11 cellular contexts compared by ENCODE assay signal in genomic region chr1:246219508-246220030, GRCh38.
DNase-seq lines count a peak whose midpoint lies in the region; ATAC-seq, FAIRE-seq and TF ChIP-seq lines count a peak whose summit lies in the region.
"Had no signal": no experiment of that assay in that cellular context is flagged by ENCODE, and none has a peak within 500 bp of the region (broad histone marks: within the 10 kb centered on the region; RNA-seq: fewer than 3 reads in every experiment).

No MANE protein-coding gene starts in this region.

- ATAC-seq in GM21576 (IDR thresholded peaks at IDR 0.05; ENCODE audit: unreplicated experiment) (peak; percentile 48), K562 (no peak), gastroesophageal sphincter (no peak)

- no TSS peak for BruUV-seq in K562 (replicated peaks; lab: Mats Ljungman, UMichigan)

- TF ChIP-seq EP300 in K562 (IDR thresholded peaks at IDR 0.05; ENCODE audit: low read length) (no peak), gastroesophageal sphincter (IDR thresholded peaks at IDR 0.05) (no peak)

- no peak overlapping the region for H3K4me3 ChIP-seq in K562
- H3K4me3 ChIP-seq in effector memory CD4-positive, alpha-beta T cell (ENCODE audit: insufficient read depth, low read depth, low read length, poor library complexity, severe bottlenecking) = no peak overlapping the region
- no peak overlapping the region for H3K4me3 ChIP-seq in gastroesophageal sphincter
- no peak overlapping the region for H3K4me3 ChIP-seq in Peyer's patch

- CTCF ChIA-PET in K562 (lab: Yijun Ruan, JAX; ENCODE audit: low intra/inter-chr PET ratio) = no interaction called here

- H2AFZ ChIP-seq in K562 (ENCODE audit: low read depth, low read length) = no peak overlapping the region

- no peak overlapping the region for H3K9ac ChIP-seq in K562 (ENCODE audit: insufficient read depth in 1 of 2, low read depth in 2 of 2, low read length in 2 of 2)

- no peaks in the 10 kb centered on the region for H3K79me2 ChIP-seq in K562 (ENCODE audit: control insufficient read depth, insufficient read depth, low read length)

- H3K9me1 ChIP-seq in K562 (ENCODE audit: control insufficient read depth, insufficient read depth, low read length) = no peaks in the 10 kb centered on the region

- TF ChIP-seq RAD21 in K562 (CRISPR knock-in tag; conservative IDR thresholded peaks at IDR 0.05 in 1 of 2, IDR thresholded peaks at IDR 0.05 in 1 of 2) = no peak

- H3K27ac ChIP-seq in K562 (ENCODE audit: extremely low read depth, low read depth, low read length) (no peak overlapping the region), gastroesophageal sphincter (no peak overlapping the region), Peyer's patch (no peak overlapping the region)
- H3K27ac ChIP-seq in effector memory CD4-positive, alpha-beta T cell (ENCODE audit: insufficient read depth, low read length, poor library complexity, severe bottlenecking) = no peak overlapping the region

- no peak for TF ChIP-seq POLR2A in K562 (conservative IDR thresholded peaks at IDR 0.05)
- no peak for TF ChIP-seq POLR2A in gastroesophageal sphincter (IDR thresholded peaks at IDR 0.05)
- TF ChIP-seq POLR2A in Peyer's patch (IDR thresholded peaks at IDR 0.05) = no peak

- H3K4me1 ChIP-seq in K562 (replicated peaks in 1 of 2; ENCODE audit: control insufficient read depth in 2 of 2, insufficient read depth in 2 of 2, low read length in 2 of 2) = peaks cover 14 to 24% of the 10 kb centered on the region in 2 experiments
- H3K4me1 ChIP-seq in effector memory CD4-positive, alpha-beta T cell (ENCODE audit: control insufficient read depth, insufficient read depth, low read length, poor library complexity, severe bottlenecking) = no peaks in the 10 kb centered on the region
- no peaks in the 10 kb centered on the region for H3K4me1 ChIP-seq in gastroesophageal sphincter
- H3K4me1 ChIP-seq in Peyer's patch = no peaks in the 10 kb centered on the region

- H3K4me2 ChIP-seq in K562 (ENCODE audit: insufficient read depth, low read length) = no peak overlapping the region

- POLR2A ChIA-PET in K562 (lab: Yijun Ruan, JAX) = interaction anchor here (0.6 kb wide), 1 partner anchor 203 kb away, joined by 3 read pairs; no protein-coding TSS in a partner anchor

- WGBS in K562 (ENCODE audit: insufficient coverage, low coverage, missing lambda C conversion rate) = 50% methylated on average over 11 of the region's 11 CpGs
- WGBS in gastroesophageal sphincter (ENCODE audit: low coverage in 1 of 2), 2 donors = 35 to 66% methylated on average over 2 to 3 of the region's 11 CpGs

- no peaks in the 10 kb centered on the region for H3K27me3 ChIP-seq in K562 (ENCODE audit: control insufficient read depth in 2 of 2, insufficient read depth in 2 of 2, low read length in 2 of 2)
- H3K27me3 ChIP-seq in effector memory CD4-positive, alpha-beta T cell (replicated peaks; ENCODE audit: control insufficient read depth, insufficient read depth, low read length, poor library complexity, severe bottlenecking) = no peaks in the 10 kb centered on the region
- no peaks in the 10 kb centered on the region for H3K27me3 ChIP-seq in gastroesophageal sphincter
- H3K27me3 ChIP-seq in Peyer's patch = no peaks in the 10 kb centered on the region

- no peak for FAIRE-seq in K562 (lab: Jason Lieb, UNC)

- H3K36me3 ChIP-seq in K562 (ENCODE audit: control insufficient read depth, insufficient read depth, low read length) (no peaks in the 10 kb centered on the region), gastroesophageal sphincter (no peaks in the 10 kb centered on the region), Peyer's patch (no peaks in the 10 kb centered on the region)
- no peaks in the 10 kb centered on the region for H3K36me3 ChIP-seq in effector memory CD4-positive, alpha-beta T cell (ENCODE audit: control insufficient read depth, insufficient read depth, low read length)

- DNase-seq in A172 (ENCODE audit: low spot score) (peak; percentile 71), NCI-H1436 (lab: John Stamatoyannopoulos, UW) (peak; percentile 78), K562 (ENCODE audit: extremely low read depth in 1 of 4, low spot score in 3 of 4) (peak in 1 of 4 experiments; percentile 34), AG08395 (ENCODE audit: low spot score) (no peak), Peyer's patch (no peak)
- no peak for DNase-seq in effector memory CD4-positive, alpha-beta T cell
- DNase-seq: ACHN; effector CD8-positive, alpha-beta T cell; NCI-H1694 had no signal

- in situ Hi-C loops in K562 (cut with MboI) = no loop called here

- intact Hi-C loops in K562 (cut with micrococcal nuclease) = loop anchor here (5.0 to 10.0 kb wide), 3 partner anchors 67 to 205 kb away; no protein-coding TSS in a partner anchor

- H3K9me3 ChIP-seq in K562 (replicated peaks; ENCODE audit: control insufficient read depth, insufficient read depth, low read depth, low read length) (peaks cover 20% of the 10 kb centered on the region), gastroesophageal sphincter (no peaks in the 10 kb centered on the region), Peyer's patch (no peaks in the 10 kb centered on the region)
- H3K9me3 ChIP-seq in effector memory CD4-positive, alpha-beta T cell (ENCODE audit: control insufficient read depth, low read length) = no peaks in the 10 kb centered on the region

- TF ChIP-seq CTCF in K562 (IDR thresholded peaks at IDR 0.05 in 2 of 3, conservative IDR thresholded peaks at IDR 0.05 in 1 of 3; ENCODE audit: insufficient read depth in 2 of 3, low read depth in 1 of 3, low read length in 3 of 3) = no peak
- no peak for TF ChIP-seq CTCF in gastroesophageal sphincter (IDR thresholded peaks at IDR 0.05)
- no peak for TF ChIP-seq CTCF in Peyer's patch (IDR thresholded peaks at IDR 0.05)

- no peaks in the 10 kb centered on the region for H4K20me1 ChIP-seq in K562 (replicated peaks; ENCODE audit: control insufficient read depth, insufficient read depth, low read length)

TF ChIP-seq in K562, 482 proteins besides CTCF, POLR2A, EP300 and RAD21 (continues in another document):
- TF ChIP-seq GTF2E2 (tag; IDR thresholded peaks at IDR 0.05) (no peak), MAX (CRISPR knock-in tag; IDR thresholded peaks at IDR 0.05) (0 out of 2 replicates have a peak, but pooled peaks have one; percentile 32), RNF2 (IDR thresholded peaks at IDR 0.05) (no peak), FOSL1 (tag; conservative IDR thresholded peaks at IDR 0.05) (no peak), FOXM1 (IDR thresholded peaks at IDR 0.05; ENCODE audit: low read depth) (no peak), FOXM1 (CRISPR knock-in tag; IDR thresholded peaks at IDR 0.05; ENCODE audit: low read depth) (no peak), ZNF395 (CRISPR knock-in tag; IDR thresholded peaks at IDR 0.05) (no peak), RBM15 (IDR thresholded peaks at IDR 0.05; ENCODE audit: insufficient read depth, low read length) (no peak), SIN3A (IDR thresholded peaks at IDR 0.05; ENCODE audit: borderline replicate concordance in 2 of 2, control insufficient read depth in 1 of 2, low read depth in 2 of 2, low read length in 2 of 2) (no peak), RBM14 (IDR thresholded peaks at IDR 0.05; ENCODE audit: borderline replicate concordance, insufficient read depth, low read depth, low read length) (no peak), ZFP36 (IDR thresholded peaks at IDR 0.05; ENCODE audit: low read depth, low read length, partially characterized antibody) (no peak), NR0B1 (IDR thresholded peaks at IDR 0.05; ENCODE audit: partially characterized antibody) (no peak), CBFA2T3 (IDR thresholded peaks at IDR 0.05) (peak; percentile 40), MXI1 (IDR thresholded peaks at IDR 0.05; ENCODE audit: low read depth, low read length) (no peak), NCOR1 (IDR thresholded peaks at IDR 0.05) (no peak), CBFA2T2 (conservative IDR thresholded peaks at IDR 0.05) (peak; percentile 33; the same call in 1 of the 2 replicates), SRSF7 (optimal IDR thresholded peaks at IDR 0.05; ENCODE audit: low read depth, low read length) (no peak), KLF10 (CRISPR knock-in tag; IDR thresholded peaks at IDR 0.05) (no peak), ETV6 (IDR thresholded peaks at IDR 0.05; ENCODE audit: borderline replicate concordance in 1 of 2, low read depth in 2 of 2, low read length in 1 of 2) (no peak), ETV6 (CRISPR knock-in tag; IDR thresholded peaks at IDR 0.05; ENCODE audit: borderline replicate concordance) (no peak)

Comparison
In these comparisons a context has a peak if more than half of its experiments do, and no peak if none do; other contexts are left out.
1. DNase-seq: peak in A172 (single experiment) and NCI-H1436 (single experiment); none in effector memory CD4-positive, alpha-beta T cell (0 of 3), AG08395 (single experiment) and Peyer's patch (0 of 3).